20 cellular contexts compared by ENCODE assay signal in the genomic region with DNA sequence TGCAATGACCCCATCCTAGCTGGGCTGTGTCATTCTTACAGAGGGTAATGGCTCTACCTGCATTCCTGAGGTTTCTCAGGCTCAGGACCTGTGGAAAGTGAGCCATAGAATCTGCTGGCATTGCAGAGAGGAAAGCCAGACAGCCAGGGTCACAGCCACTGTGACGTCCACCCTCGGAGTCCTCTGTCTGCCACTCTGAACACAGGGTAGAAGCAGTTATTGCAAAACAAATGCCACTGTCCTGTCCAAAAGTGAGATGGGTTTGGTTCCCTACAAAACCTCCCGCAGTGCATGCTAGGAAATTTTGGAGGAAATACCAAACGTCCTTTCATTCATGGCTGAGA. TPM values are rescaled to one million over a fixed set of nuclear protein-coding genes. Genes with fewer than 3 reads are reported as not detected.
DNase-seq lines count a peak whose midpoint lies in the region; ATAC-seq and TF ChIP-seq lines count a peak whose summit lies in the region.
"Had no signal": no experiment of that assay in that cellular context is flagged by ENCODE, and none has a peak within 500 bp of the region (broad histone marks: within the 10 kb centered on the region; RNA-seq: fewer than 3 reads in every experiment).

No MANE protein-coding gene starts in this region.

- TF ChIP-seq POLR2A in body of pancreas (IDR thresholded peaks at IDR 0.05) (no peak), right lobe of liver (IDR thresholded peaks at IDR 0.05) (no peak)

- peaks cover 62% of the 10 kb centered on the region for H3K27me3 Mint-ChIP-seq in HFFc6 (ENCODE audit: insufficient read depth)

- peak overlapping the region in 2 of 4 donors; percentile 12 to 40 for H3K27ac ChIP-seq in body of pancreas
- peak overlapping the region in 1 of 3 donors; percentile 60 for H3K27ac ChIP-seq in right lobe of liver
- H3K27ac ChIP-seq: KMS-11, uterus had no signal

- no peak overlapping the region for H3K4me3 Mint-ChIP-seq in HFFc6
- H3K4me3 Mint-ChIP-seq: activated CD4-positive, alpha-beta T cell treated with anti-CD3 and anti-CD28 coated beads, Interleukin-2, amount 10 ng/mL, durations not matched to agents 24 days and 14 days; CD8-positive, alpha-beta memory T cell had no signal

- TF ChIP-seq CTCF in body of pancreas (IDR thresholded peaks at IDR 0.05): no peak
- TF ChIP-seq CTCF in right lobe of liver (IDR thresholded peaks at IDR 0.05): no peak
- TF ChIP-seq CTCF in HFFc6 (IDR thresholded peaks at IDR 0.05): no peak

- no peaks in the 10 kb centered on the region for H3K4me1 Mint-ChIP-seq in HFFc6 (ENCODE audit: low read depth)
- H3K4me1 Mint-ChIP-seq: activated CD4-positive, alpha-beta T cell treated with anti-CD3 and anti-CD28 coated beads, Interleukin-2, amount 10 ng/mL, durations not matched to agents 24 days and 14 days; naive B cell had no signal

- 49 to 56% methylated on average over 4 of the region's 4 CpGs for WGBS in body of pancreas, 2 donors
- 0% methylated on average over 1 of the region's 4 CpGs for WGBS in right lobe of liver (ENCODE audit: insufficient coverage, low coverage, low lambda C conversion rate, missing lambda C conversion rate)

- no peaks in the 10 kb centered on the region for H3K36me3 Mint-ChIP-seq in HFFc6 (ENCODE audit: low read depth)
- H3K36me3 Mint-ChIP-seq: CD8-positive, alpha-beta memory T cell; naive B cell had no signal

- H3K4me3 ChIP-seq in body of pancreas (no peak overlapping the region), right lobe of liver (no peak overlapping the region)
- H3K4me3 ChIP-seq: uterus had no signal

- H3K27me3 ChIP-seq in body of pancreas (no peaks in the 10 kb centered on the region), right lobe of liver (no peaks in the 10 kb centered on the region)
- H3K27me3 ChIP-seq: uterus had no signal

- ATAC-seq in body of pancreas (peak; percentile 72), right lobe of liver (peak; percentile 73 to 93 (median 90))

- intact Hi-C loops in body of pancreas (cut with DNase I): no loop called here
- intact Hi-C loops in right lobe of liver (cut with DNase I): no loop called here

- no peak overlapping the region for H3K27ac Mint-ChIP-seq in HFFc6
- H3K27ac Mint-ChIP-seq: activated CD4-positive, alpha-beta T cell treated with anti-CD3 and anti-CD28 coated beads, Interleukin-2, amount 10 ng/mL, durations not matched to agents 24 days and 14 days; CD8-positive, alpha-beta memory T cell; naive B cell had no signal

- no peaks in the 10 kb centered on the region for H3K9me3 ChIP-seq in body of pancreas
- H3K9me3 ChIP-seq in right lobe of liver: no peaks in the 10 kb centered on the region
- H3K9me3 ChIP-seq: uterus had no signal

- DNase-seq in AG08395 (ENCODE audit: low spot score) (peak; percentile 56), H4 (ENCODE audit: low spot score) (peak; percentile 55), body of pancreas (no peak), right lobe of liver (peak; percentile 47 to 84 (median 76)), HFFc6 (no peak), mesenteric fat pad (ENCODE audit: low spot score) (no peak), GF-D8 (lab: John Stamatoyannopoulos, UW) (no peak)
- DNase-seq in stimulated activated CD4-positive, alpha-beta T cell treated with anti-CD3 and anti-CD28 coated beads, Interleukin-2, amount 100 ng/mL, for 48 hours: no peak
- DNase-seq: activated CD4-positive, alpha-beta T cell treated with anti-CD3 and anti-CD28 coated beads, Interleukin-2, amount 10 ng/mL, durations not matched to agents 24 days and 14 days; activated CD8-positive, alpha-beta memory T cell treated with anti-CD3 and anti-CD28 coated beads, Interleukin-2, amount 50 U/mL, for 4 hours; activated gamma-delta T cell; anterior cingulate cortex; naive B cell; NCI-H1092 treated with DMSO at 0.1 percent for 48 hours; NCI-H2081; small intestine; stimulated activated CD4-positive, alpha-beta T cell treated with anti-CD3 and anti-CD28 coated beads, Interleukin-4, amount 100 ng/mL, for 24 hours; uterus had no signal

- H3K4me1 ChIP-seq in body of pancreas (no peaks in the 10 kb centered on the region), right lobe of liver (peaks cover 0 to 4% (median 0%) of the 10 kb centered on the region in 4 donors)
- H3K4me1 ChIP-seq: uterus had no signal

- H3K9me3 Mint-ChIP-seq in HFFc6: no peaks in the 10 kb centered on the region
- H3K9me3 Mint-ChIP-seq: activated CD4-positive, alpha-beta T cell treated with anti-CD3 and anti-CD28 coated beads, Interleukin-2, amount 10 ng/mL, durations not matched to agents 24 days and 14 days; CD8-positive, alpha-beta memory T cell had no signal

- no peaks in the 10 kb centered on the region for H3K36me3 ChIP-seq in body of pancreas (replicated peaks in 1 of 2; ENCODE audit: insufficient read depth in 1 of 2, low read depth in 2 of 2)
- no peaks in the 10 kb centered on the region for H3K36me3 ChIP-seq in right lobe of liver
- H3K36me3 ChIP-seq: uterus had no signal

RNA-seq across cellular contexts. Expression of gene TNFAIP2, which starts 37.8 kb away (rescaled TPM):
- total RNA-seq in H4 (2014; rRNA removed; shearing (Covaris generic)): 0.41 and 5.3 TPM in 2 replicates
- total RNA-seq in body of pancreas (10 to 100 TPM; 22.1 to 75.5 TPM), right lobe of liver (100 to 1,000 TPM in 1 of 6 experiments, 10 to 100 TPM in 5; 23.2 to 122 (median 32.6) TPM), mesenteric fat pad (211 TPM)
- 10 to 100 TPM; 44.7 to 59.6 (median 46.4) TPM for total RNA-seq in HFFc6 (2021; fragmentation: NEBNext Ultra II Directional; extraction: Animal tissue kit (Norgen Biotek cat#: 25700))

Comparison
In these comparisons a context has a peak if more than half of its experiments do, and no peak if none do; other contexts are left out.
1. DNase-seq: peak in AG08395 (single experiment), H4 (single experiment) and right lobe of liver (3 of 3); none in body of pancreas (0 of 4), stimulated activated CD4-positive, alpha-beta T cell treated with anti-CD3 and anti-CD28 coated beads, Interleukin-2, amount 100 ng/mL, for 48 hours (0 of 2), HFFc6 (single experiment), mesenteric fat pad (single experiment) and GF-D8 (single experiment).